9 cellular contexts compared by ENCODE assay signal in the genomic region with DNA sequence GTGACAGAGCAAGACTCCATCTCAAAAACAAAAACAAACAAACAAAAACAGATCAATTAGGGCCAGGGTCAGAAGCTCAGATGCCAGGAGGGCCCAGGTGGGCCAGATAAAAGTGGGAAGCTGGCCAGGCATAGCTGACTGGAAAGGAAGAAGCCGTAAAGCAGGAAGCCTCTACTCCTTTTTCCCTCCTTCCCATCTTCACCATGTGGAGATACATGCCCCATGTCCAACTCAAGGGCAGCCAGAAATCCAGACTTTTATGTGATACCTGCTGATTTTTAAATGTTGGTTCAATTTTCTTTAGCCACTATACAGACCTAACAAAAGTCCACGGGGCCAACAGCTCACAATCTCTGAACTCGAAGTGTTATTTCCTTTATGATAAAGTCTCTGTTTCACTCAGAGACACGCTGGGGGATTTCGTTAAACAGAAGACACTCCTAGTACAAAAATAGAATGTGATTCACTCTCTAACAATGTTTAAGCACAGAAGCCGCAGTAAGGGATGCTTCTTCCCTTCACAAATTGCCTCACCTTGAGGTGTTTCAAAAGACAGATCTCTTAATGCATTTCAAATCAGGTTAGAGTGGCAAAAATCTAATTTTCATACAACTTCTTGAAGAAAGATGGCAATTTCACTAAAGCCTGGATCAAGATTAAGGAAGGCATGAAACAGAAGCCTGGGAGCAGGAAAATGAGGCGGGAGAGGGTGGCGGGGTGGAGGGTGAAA. TPM values are rescaled to one million over a fixed set of nuclear protein-coding genes. Genes with fewer than 3 reads are reported as not detected.
DNase-seq lines count a peak whose midpoint lies in the region; ATAC-seq and TF ChIP-seq lines count a peak whose summit lies in the region.
"Had no signal": no experiment of that assay in that cellular context is flagged by ENCODE, and none has a peak within 500 bp of the region (broad histone marks: within the 10 kb centered on the region; RNA-seq: fewer than 3 reads in every experiment).

No MANE protein-coding gene starts in this region.

- peaks cover 13% of the 10 kb centered on the region for H3K4me1 Mint-ChIP-seq in central memory CD8-positive, alpha-beta T cell
- H3K4me1 Mint-ChIP-seq in mesothelial cell of epicardium: peaks cover 28% of the 10 kb centered on the region

- TF ChIP-seq CTCF in GM20000 (IDR thresholded peaks at IDR 0.05; ENCODE audit: extremely low read depth, missing control alignments) (no peak), mesothelial cell of epicardium (IDR thresholded peaks at IDR 0.05; ENCODE audit: unreplicated experiment) (no peak)

- peak overlapping the region; percentile 38 for H3K27ac Mint-ChIP-seq in central memory CD8-positive, alpha-beta T cell (ENCODE audit: low read depth)
- H3K27ac Mint-ChIP-seq in mesothelial cell of epicardium: no peak overlapping the region

- ATAC-seq in HG03460 (IDR thresholded peaks at IDR 0.05; ENCODE audit: unreplicated experiment): peak; percentile 80
- peak; percentile 49 for ATAC-seq in central memory CD8-positive, alpha-beta T cell (replicated peaks; ENCODE audit: extremely low read depth, poor library complexity, severe bottlenecking)

- H3K4me3 Mint-ChIP-seq in central memory CD8-positive, alpha-beta T cell: no peak overlapping the region
- H3K4me3 Mint-ChIP-seq in mesothelial cell of epicardium: no peak overlapping the region

- H3K9me3 Mint-ChIP-seq in central memory CD8-positive, alpha-beta T cell: no peaks in the 10 kb centered on the region
- no peaks in the 10 kb centered on the region for H3K9me3 Mint-ChIP-seq in mesothelial cell of epicardium

- peaks cover 2% of the 10 kb centered on the region for H3K36me3 Mint-ChIP-seq in central memory CD8-positive, alpha-beta T cell (ENCODE audit: insufficient read depth)
- H3K36me3 Mint-ChIP-seq in mesothelial cell of epicardium: no peaks in the 10 kb centered on the region

- H3K27me3 Mint-ChIP-seq in central memory CD8-positive, alpha-beta T cell: no peaks in the 10 kb centered on the region
- H3K27me3 Mint-ChIP-seq in mesothelial cell of epicardium (ENCODE audit: low read depth): peaks cover 14% of the 10 kb centered on the region

- DNase-seq in EL: peak; percentile 77
- DNase-seq in GM20000 (ENCODE audit: low spot score): peak; percentile 81
- DNase-seq in central memory CD8-positive, alpha-beta T cell (ENCODE audit: low spot score in 2 of 2): no peak
- DNase-seq in mesothelial cell of epicardium (ENCODE audit: low spot score in 2 of 2, unreplicated experiment in 2 of 2): no peak
- no peak for DNase-seq in cerebellar cortex (ENCODE audit: low spot score)
- no peak for DNase-seq in GDM1 (lab: John Stamatoyannopoulos, UW)
- no peak for DNase-seq in GF-D8 (lab: John Stamatoyannopoulos, UW)

RNA-seq across cellular contexts. Expression of gene TMEM247, which starts 14.0 kb away (rescaled TPM):
- total RNA-seq in mesothelial cell of epicardium: not detected in 3 replicates
- total RNA-seq: dermis microvascular lymphatic vessel endothelial cell had no signal

RNA-seq across cellular contexts. Expression of gene RHOQ, which starts 48.9 kb away (rescaled TPM):
- 55.9 to 57.2 TPM (median 56.6 TPM) in 3 replicates for total RNA-seq in mesothelial cell of epicardium

RNA-seq across cellular contexts. Expression of gene ATP6V1E2, which starts 49.0 kb away (rescaled TPM):
- total RNA-seq in mesothelial cell of epicardium: 7.7 to 8.6 TPM (median 7.7 TPM) in 3 replicates

Comparison
In these comparisons a context has a peak if more than half of its experiments do, and no peak if none do; other contexts are left out.
1. DNase-seq: peak in EL (single experiment) and GM20000 (single experiment); none in central memory CD8-positive, alpha-beta T cell (0 of 2), mesothelial cell of epicardium (0 of 2), cerebellar cortex (single experiment), GDM1 (single experiment) and GF-D8 (single experiment).